In the genomic region with DNA sequence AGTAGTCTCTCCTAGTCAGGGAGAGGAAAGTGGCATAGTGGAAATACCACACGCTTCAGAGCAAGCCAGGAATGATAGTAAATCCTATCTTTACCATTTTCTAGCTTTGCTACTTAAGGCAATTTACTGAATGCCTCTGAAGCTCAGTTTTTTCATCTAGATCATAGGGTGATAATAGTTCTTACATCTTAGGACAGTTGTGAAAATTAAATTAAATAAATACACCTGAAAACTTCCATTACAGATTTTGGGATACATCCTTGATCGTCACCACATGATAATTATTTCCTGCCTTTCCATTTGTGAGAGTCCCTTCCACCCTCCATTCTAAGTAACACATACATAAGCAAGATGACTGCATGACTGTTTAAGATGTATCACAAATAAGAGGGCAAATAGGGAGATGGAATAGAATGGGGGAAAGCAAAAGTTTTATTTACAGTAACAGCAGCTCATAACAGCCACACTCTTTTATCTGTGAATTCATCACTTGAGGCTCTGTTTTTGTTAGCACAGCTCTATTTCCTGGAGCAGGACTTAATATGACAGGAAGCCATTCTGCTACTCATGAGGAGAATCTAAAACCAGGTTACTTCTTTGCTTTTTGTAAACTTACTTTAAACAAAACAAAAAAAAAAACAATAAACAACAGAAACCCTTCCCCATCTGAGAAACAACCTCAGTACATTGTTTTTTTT, we compare ENCODE assay signal across 28 cellular contexts. TPM values are rescaled to one million over a fixed set of nuclear protein-coding genes. Genes with fewer than 3 reads are reported as not detected.
A peak's percentile ranks its signal among the peaks of the same experiment; 100 is the strongest.
DNase-seq lines count a peak whose midpoint lies in the region; ATAC-seq and TF ChIP-seq lines count a peak whose summit lies in the region.
"Had no signal": no experiment of that assay in that cellular context is flagged by ENCODE, and none has a peak within 500 bp of the region (broad histone marks: within the 10 kb centered on the region; RNA-seq: fewer than 3 reads in every experiment).

No MANE protein-coding gene starts in this region.

- POLR2A ChIA-PET in RWPE1 (lab: Yijun Ruan, JAX; ENCODE audit: low non-redundant PET), result no interaction called here

- in situ Hi-C loops in gastrocnemius medialis (cut with MboI; ENCODE audit: low sequenced_read_pairs in 4 of 4), result no loop called here

- H3K36me3 Mint-ChIP-seq in activated CD8-positive, alpha-beta memory T cell treated with anti-CD3 and anti-CD28 coated beads, Interleukin-2, amount 10 ng/mL, durations not matched to agents 7 days and 5 days, result peaks cover 80% of the 10 kb centered on the region
- peaks cover 66% of the 10 kb centered on the region for H3K36me3 Mint-ChIP-seq in activated T-helper 1 cell treated with anti-CD3 and anti-CD28 coated beads, Interleukin-12 subunit alpha, Interleukin-12 subunit beta, Interleukin-2, Interleukin-4 antibody, amounts not matched to agents 30 ng/mL and 10 ng/mL and 1 ng/mL, durations not matched to agents 14 hours and 24 hours and 36 hours (ENCODE audit: low read depth)
- no peaks in the 10 kb centered on the region for H3K36me3 Mint-ChIP-seq in natural killer cell

- H3K4me1 ChIP-seq in gastrocnemius medialis, result no peaks in the 10 kb centered on the region
- H3K4me1 ChIP-seq: body of pancreas, sigmoid colon had no signal

- H3K9me3 ChIP-seq in gastrocnemius medialis, result no peaks in the 10 kb centered on the region
- H3K9me3 ChIP-seq: body of pancreas, sigmoid colon, SK-N-SH had no signal

- CTCF ChIA-PET in activated CD8-positive, alpha-beta memory T cell treated with anti-CD3 and anti-CD28 coated beads, Interleukin-2, amount 10 ng/mL, durations not matched to agents 7 days and 5 days (lab: Charles Lee), result interaction anchor here (0.8 to 1.2 kb wide), 2 partner anchors 123 to 204 kb away, joined by 3 read pairs; no protein-coding TSS in a partner anchor
- CTCF ChIA-PET in RWPE1 (lab: Yijun Ruan, JAX), result no interaction called here

- H3K27me3 Mint-ChIP-seq in activated CD8-positive, alpha-beta memory T cell treated with anti-CD3 and anti-CD28 coated beads, Interleukin-2, amount 10 ng/mL, durations not matched to agents 7 days and 5 days, result no peaks in the 10 kb centered on the region
- no peaks in the 10 kb centered on the region for H3K27me3 Mint-ChIP-seq in activated T-helper 1 cell treated with anti-CD3 and anti-CD28 coated beads, Interleukin-12 subunit alpha, Interleukin-12 subunit beta, Interleukin-2, Interleukin-4 antibody, amounts not matched to agents 30 ng/mL and 10 ng/mL and 1 ng/mL, durations not matched to agents 14 hours and 24 hours and 36 hours (ENCODE audit: insufficient read depth)
- no peaks in the 10 kb centered on the region for H3K27me3 Mint-ChIP-seq in natural killer cell (ENCODE audit: low read depth in 2 of 2)

- peaks cover 53% of the 10 kb centered on the region for H3K4me1 Mint-ChIP-seq in activated CD8-positive, alpha-beta memory T cell treated with anti-CD3 and anti-CD28 coated beads, Interleukin-2, amount 10 ng/mL, durations not matched to agents 7 days and 5 days
- H3K4me1 Mint-ChIP-seq in activated T-helper 1 cell treated with anti-CD3 and anti-CD28 coated beads, Interleukin-12 subunit alpha, Interleukin-12 subunit beta, Interleukin-2, Interleukin-4 antibody, amounts not matched to agents 30 ng/mL and 10 ng/mL and 1 ng/mL, durations not matched to agents 14 hours and 24 hours and 36 hours (ENCODE audit: low read depth), result peaks cover 78% of the 10 kb centered on the region
- H3K4me1 Mint-ChIP-seq in natural killer cell, result peaks cover 32 to 35% of the 10 kb centered on the region in 2 donors
- H3K4me1 Mint-ChIP-seq: nephron had no signal

- no peak overlapping the region for H3K4me3 Mint-ChIP-seq in activated CD8-positive, alpha-beta memory T cell treated with anti-CD3 and anti-CD28 coated beads, Interleukin-2, amount 10 ng/mL, durations not matched to agents 7 days and 5 days
- peak overlapping the region; percentile 3 for H3K4me3 Mint-ChIP-seq in activated T-helper 1 cell treated with anti-CD3 and anti-CD28 coated beads, Interleukin-12 subunit alpha, Interleukin-12 subunit beta, Interleukin-2, Interleukin-4 antibody, amounts not matched to agents 30 ng/mL and 10 ng/mL and 1 ng/mL, durations not matched to agents 14 hours and 24 hours and 36 hours
- H3K4me3 Mint-ChIP-seq in natural killer cell, result peak overlapping the region; percentile 13
- H3K4me3 Mint-ChIP-seq: endodermal cell, nephron had no signal

- no peak for TF ChIP-seq POLR2A in gastrocnemius medialis (IDR thresholded peaks at IDR 0.05)

- H3K27me3 ChIP-seq in gastrocnemius medialis, result no peaks in the 10 kb centered on the region
- H3K27me3 ChIP-seq: body of pancreas, sigmoid colon had no signal

- intact Hi-C loops in activated T-helper 1 cell treated with anti-CD3 and anti-CD28 coated beads, Interleukin-12 subunit alpha, Interleukin-12 subunit beta, Interleukin-2, Interleukin-4 antibody, amounts not matched to agents 30 ng/mL and 10 ng/mL and 1 ng/mL, durations not matched to agents 14 hours and 24 hours and 36 hours (cut with micrococcal nuclease), result no loop called here
- intact Hi-C loops in natural killer cell (cut with micrococcal nuclease), result no loop called here
- intact Hi-C loops in gastrocnemius medialis (cut with DNase I; ENCODE audit: low total_unique reads), result no loop called here

- ATAC-seq in activated CD8-positive, alpha-beta memory T cell treated with anti-CD3 and anti-CD28 coated beads, Interleukin-2, amount 10 ng/mL, durations not matched to agents 7 days and 5 days, result no peak
- ATAC-seq in HG03097 (IDR thresholded peaks at IDR 0.05; ENCODE audit: low FRiP score, unreplicated experiment) (peak; percentile 5), natural killer cell (peak; percentile 39 to 53 (median 42)), gastrocnemius medialis (no peak)
- ATAC-seq: activated naive CD4-positive, alpha-beta T cell treated with anti-CD3 and anti-CD28 coated beads, Interleukin-2, amount 50 U/mL, for 72 hours; body of pancreas; left cardiac atrium had no signal

- no peak for DNase-seq in activated CD8-positive, alpha-beta memory T cell treated with anti-CD3 and anti-CD28 coated beads, Interleukin-2, amount 10 ng/mL, durations not matched to agents 7 days and 5 days
- DNase-seq in activated CD8-positive, alpha-beta memory T cell treated with anti-CD3 and anti-CD28 coated beads for 24 hours, result no peak
- DNase-seq in activated T-helper 1 cell treated with anti-CD3 and anti-CD28 coated beads, Interleukin-12 subunit alpha, Interleukin-12 subunit beta, Interleukin-2, Interleukin-4 antibody, amounts not matched to agents 30 ng/mL and 10 ng/mL and 1 ng/mL, durations not matched to agents 14 hours and 24 hours and 36 hours (ENCODE audit: low spot score), result no peak
- no peak for DNase-seq in natural killer cell
- no peak for DNase-seq in gastrocnemius medialis
- no peak for DNase-seq in RWPE1 (ENCODE audit: low spot score)
- no peak for DNase-seq in NCI-H1436 (lab: John Stamatoyannopoulos, UW)
- DNase-seq: activated CD8-positive, alpha-beta memory T cell treated with anti-CD3 and anti-CD28 coated beads, Interleukin-2, amount 50 U/mL, for 48 hours; body of pancreas; endodermal cell; glutamatergic neuron; HCEC 1CT; left cardiac atrium; mesenchymal stem cell; NCI-H1105 treated with DMSO at 0.1 percent for 48 hours; NCI-H2081 treated with DMSO at 0.1 percent for 48 hours; NCI-H446 treated with DMSO at 0.1 percent for 48 hours; NK-92 treated with Interleukin-12 subunit alpha and Interleukin-12 subunit beta, amount 100 ng/mL, for 24 hours; posterior cingulate gyrus; sigmoid colon; SK-N-SH; T1000 had no signal

- peaks cover 2% of the 10 kb centered on the region for H3K9me3 Mint-ChIP-seq in activated CD8-positive, alpha-beta memory T cell treated with anti-CD3 and anti-CD28 coated beads, Interleukin-2, amount 10 ng/mL, durations not matched to agents 7 days and 5 days (ENCODE audit: low read depth)
- peaks cover 7% of the 10 kb centered on the region for H3K9me3 Mint-ChIP-seq in activated T-helper 1 cell treated with anti-CD3 and anti-CD28 coated beads, Interleukin-12 subunit alpha, Interleukin-12 subunit beta, Interleukin-2, Interleukin-4 antibody, amounts not matched to agents 30 ng/mL and 10 ng/mL and 1 ng/mL, durations not matched to agents 14 hours and 24 hours and 36 hours
- H3K9me3 Mint-ChIP-seq in natural killer cell, result no peaks in the 10 kb centered on the region
- H3K9me3 Mint-ChIP-seq: activated naive CD4-positive, alpha-beta T cell treated with anti-CD3 and anti-CD28 coated beads, Interleukin-2, amount 50 U/mL, for 72 hours had no signal

- TF ChIP-seq CTCF in natural killer cell (IDR thresholded peaks at IDR 0.05), result no peak
- TF ChIP-seq CTCF in gastrocnemius medialis (IDR thresholded peaks at IDR 0.05 in 4 of 5, conservative IDR thresholded peaks at IDR 0.05 in 1 of 5), result no peak
- TF ChIP-seq CTCF in RWPE1 (conservative IDR thresholded peaks at IDR 0.05; ENCODE audit: low read depth), result no peak

- H3K36me3 ChIP-seq in gastrocnemius medialis, result no peaks in the 10 kb centered on the region
- H3K36me3 ChIP-seq: sigmoid colon had no signal

- H3K27ac Mint-ChIP-seq in activated CD8-positive, alpha-beta memory T cell treated with anti-CD3 and anti-CD28 coated beads, Interleukin-2, amount 10 ng/mL, durations not matched to agents 7 days and 5 days, result peak overlapping the region; percentile 7
- peak overlapping the region; percentile 45 for H3K27ac Mint-ChIP-seq in activated T-helper 1 cell treated with anti-CD3 and anti-CD28 coated beads, Interleukin-12 subunit alpha, Interleukin-12 subunit beta, Interleukin-2, Interleukin-4 antibody, amounts not matched to agents 30 ng/mL and 10 ng/mL and 1 ng/mL, durations not matched to agents 14 hours and 24 hours and 36 hours
- H3K27ac Mint-ChIP-seq in natural killer cell, result peak overlapping the region; percentile 41 to 85
- H3K27ac Mint-ChIP-seq: endodermal cell, nephron had no signal

- H3K27ac ChIP-seq in gastrocnemius medialis, result no peak overlapping the region
- no peak overlapping the region for H3K27ac ChIP-seq in RWPE1
- H3K27ac ChIP-seq: body of pancreas, C4-2B, sigmoid colon had no signal

- H3K4me3 ChIP-seq in gastrocnemius medialis, result no peak overlapping the region
- H3K4me3 ChIP-seq: body of pancreas, sigmoid colon had no signal

RNA-seq across cellular contexts. Expression of a gene that starts 13.4 kb away (rescaled TPM):
- total RNA-seq in activated CD8-positive, alpha-beta memory T cell treated with anti-CD3 and anti-CD28 coated beads, Interleukin-2, amount 10 ng/mL, durations not matched to agents 7 days and 5 days, result 100 to 1,000 TPM in 1 of 2 experiments, 10 to 100 TPM in 1; 69.3 to 105 TPM
- total RNA-seq in activated T-helper 1 cell treated with anti-CD3 and anti-CD28 coated beads, Interleukin-12 subunit alpha, Interleukin-12 subunit beta, Interleukin-2, Interleukin-4 antibody, amounts not matched to agents 30 ng/mL and 10 ng/mL and 1 ng/mL, durations not matched to agents 14 hours and 24 hours and 36 hours, result 34.6 and 44.9 TPM in 2 replicates
- total RNA-seq in natural killer cell (10 to 100 TPM; 17.4 to 21.5 (median 19.7) TPM), gastrocnemius medialis (1 to 10 TPM in 1 of 4 donors, not detected in 3; 1.6 TPM)
- total RNA-seq: fibroblast of lung, LHCN-M2 had no signal

Comparison
In these comparisons a context has a peak if more than half of its experiments do, and no peak if none do; other contexts are left out.
1. ATAC-seq: peak in HG03097 (single experiment) and natural killer cell (3 of 3); none in activated CD8-positive, alpha-beta memory T cell treated with anti-CD3 and anti-CD28 coated beads, Interleukin-2, amount 10 ng/mL, durations not matched to agents 7 days and 5 days (single experiment) and gastrocnemius medialis (0 of 2).
2. H3K27ac Mint-ChIP-seq: peak in every context shown above with its lines; median percentile 63 in natural killer cell; 45 in activated T-helper 1 cell treated with anti-CD3 and anti-CD28 coated beads, Interleukin-12 subunit alpha, Interleukin-12 subunit beta, Interleukin-2, Interleukin-4 antibody, amounts not matched to agents 30 ng/mL and 10 ng/mL and 1 ng/mL, durations not matched to agents 14 hours and 24 hours and 36 hours; 7 in activated CD8-positive, alpha-beta memory T cell treated with anti-CD3 and anti-CD28 coated beads, Interleukin-2, amount 10 ng/mL, durations not matched to agents 7 days and 5 days.
3. RNA of a gene that starts 13.4 kb away (total RNA-seq): 69.3 to 105 TPM in activated CD8-positive, alpha-beta memory T cell treated with anti-CD3 and anti-CD28 coated beads, Interleukin-2, amount 10 ng/mL, durations not matched to agents 7 days and 5 days, 34.6 to 44.9 TPM in activated T-helper 1 cell treated with anti-CD3 and anti-CD28 coated beads, Interleukin-12 subunit alpha, Interleukin-12 subunit beta, Interleukin-2, Interleukin-4 antibody, amounts not matched to agents 30 ng/mL and 10 ng/mL and 1 ng/mL, durations not matched to agents 14 hours and 24 hours and 36 hours and 17.4 to 21.5 TPM in natural killer cell; 1.6 TPM in gastrocnemius medialis; every median in the first group is over 4 times any median in the second.